Comparison of ENCODE assay signal across 1 cellular context in the genomic region with DNA sequence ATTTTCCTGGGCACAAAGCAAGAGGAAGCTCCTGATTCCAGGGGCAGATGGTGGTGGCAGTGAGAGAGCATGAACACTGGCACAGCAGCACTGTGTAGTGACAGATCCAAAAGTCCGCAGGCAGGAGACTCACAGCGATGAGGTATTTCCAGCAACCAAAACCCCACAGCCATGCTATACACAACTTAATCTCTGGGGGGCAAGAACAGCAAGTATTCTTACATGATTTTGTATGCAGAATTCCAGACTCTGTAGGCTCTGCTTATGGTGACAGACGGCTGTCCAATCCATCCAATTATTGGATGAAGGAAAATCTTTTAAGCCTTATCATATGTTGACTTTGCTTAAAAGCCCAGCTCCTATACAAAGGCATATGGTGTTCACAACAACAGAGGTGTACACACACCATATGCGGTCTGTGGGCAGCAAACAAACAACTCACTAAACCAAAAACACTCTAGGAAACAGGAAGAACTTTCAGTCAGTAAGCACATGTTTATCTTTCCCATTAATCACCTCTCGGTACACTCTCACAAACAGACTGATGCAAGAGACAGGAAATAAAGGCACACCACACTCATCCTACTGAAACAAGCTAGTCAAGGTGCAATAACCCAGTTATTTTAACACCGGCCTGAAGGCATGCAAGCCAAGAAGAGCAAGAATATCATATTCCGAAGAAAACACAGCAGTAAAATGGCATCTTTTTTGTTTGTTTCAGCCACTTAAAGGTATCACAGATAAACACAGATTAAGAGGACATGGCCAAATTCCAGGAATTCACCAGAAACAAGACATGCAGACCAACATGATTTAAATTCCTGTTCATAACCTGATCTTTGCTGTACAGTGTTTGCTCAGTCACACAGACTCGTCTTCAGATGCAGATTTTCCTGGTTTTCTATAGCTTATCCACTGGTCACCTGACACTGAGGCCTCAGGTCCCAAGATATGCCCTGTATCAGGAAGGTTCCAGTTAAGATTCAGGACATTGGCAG.
TF ChIP-seq lines count a peak whose summit lies in the region.

No MANE protein-coding gene starts in this region.

TF ChIP-seq in GM23338, 12 proteins besides CTCF, POLR2A, EP300 and RAD21 (continued from another document):
- TF ChIP-seq, protein P1, sequence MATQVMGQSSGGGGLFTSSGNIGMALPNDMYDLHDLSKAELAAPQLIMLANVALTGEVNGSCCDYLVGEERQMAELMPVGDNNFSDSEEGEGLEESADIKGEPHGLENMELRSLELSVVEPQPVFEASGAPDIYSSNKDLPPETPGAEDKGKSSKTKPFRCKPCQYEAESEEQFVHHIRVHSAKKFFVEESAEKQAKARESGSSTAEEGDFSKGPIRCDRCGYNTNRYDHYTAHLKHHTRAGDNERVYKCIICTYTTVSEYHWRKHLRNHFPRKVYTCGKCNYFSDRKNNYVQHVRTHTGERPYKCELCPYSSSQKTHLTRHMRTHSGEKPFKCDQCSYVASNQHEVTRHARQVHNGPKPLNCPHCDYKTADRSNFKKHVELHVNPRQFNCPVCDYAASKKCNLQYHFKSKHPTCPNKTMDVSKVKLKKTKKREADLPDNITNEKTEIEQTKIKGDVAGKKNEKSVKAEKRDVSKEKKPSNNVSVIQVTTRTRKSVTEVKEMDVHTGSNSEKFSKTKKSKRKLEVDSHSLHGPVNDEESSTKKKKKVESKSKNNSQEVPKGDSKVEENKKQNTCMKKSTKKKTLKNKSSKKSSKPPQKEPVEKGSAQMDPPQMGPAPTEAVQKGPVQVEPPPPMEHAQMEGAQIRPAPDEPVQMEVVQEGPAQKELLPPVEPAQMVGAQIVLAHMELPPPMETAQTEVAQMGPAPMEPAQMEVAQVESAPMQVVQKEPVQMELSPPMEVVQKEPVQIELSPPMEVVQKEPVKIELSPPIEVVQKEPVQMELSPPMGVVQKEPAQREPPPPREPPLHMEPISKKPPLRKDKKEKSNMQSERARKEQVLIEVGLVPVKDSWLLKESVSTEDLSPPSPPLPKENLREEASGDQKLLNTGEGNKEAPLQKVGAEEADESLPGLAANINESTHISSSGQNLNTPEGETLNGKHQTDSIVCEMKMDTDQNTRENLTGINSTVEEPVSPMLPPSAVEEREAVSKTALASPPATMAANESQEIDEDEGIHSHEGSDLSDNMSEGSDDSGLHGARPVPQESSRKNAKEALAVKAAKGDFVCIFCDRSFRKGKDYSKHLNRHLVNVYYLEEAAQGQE (IDR thresholded peaks at IDR 0.05; ENCODE audit: unreplicated experiment): no peak
- TF ChIP-seq, protein P2, sequence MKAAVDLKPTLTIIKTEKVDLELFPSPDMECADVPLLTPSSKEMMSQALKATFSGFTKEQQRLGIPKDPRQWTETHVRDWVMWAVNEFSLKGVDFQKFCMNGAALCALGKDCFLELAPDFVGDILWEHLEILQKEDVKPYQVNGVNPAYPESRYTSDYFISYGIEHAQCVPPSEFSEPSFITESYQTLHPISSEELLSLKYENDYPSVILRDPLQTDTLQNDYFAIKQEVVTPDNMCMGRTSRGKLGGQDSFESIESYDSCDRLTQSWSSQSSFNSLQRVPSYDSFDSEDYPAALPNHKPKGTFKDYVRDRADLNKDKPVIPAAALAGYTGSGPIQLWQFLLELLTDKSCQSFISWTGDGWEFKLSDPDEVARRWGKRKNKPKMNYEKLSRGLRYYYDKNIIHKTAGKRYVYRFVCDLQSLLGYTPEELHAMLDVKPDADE (IDR thresholded peaks at IDR 0.05): no peak
- TF ChIP-seq POLR2AphosphoS5 (IDR thresholded peaks at IDR 0.05; ENCODE audit: low read depth): no peak
- TF ChIP-seq ZNF331 (CRISPR knock-in tag; IDR thresholded peaks at IDR 0.05; ENCODE audit: low read depth): no peak
- TF ChIP-seq CREB1 (CRISPR knock-in tag; IDR thresholded peaks at IDR 0.05; ENCODE audit: low read depth): no peak
- no peak for TF ChIP-seq ZNF114 (CRISPR knock-in tag; IDR thresholded peaks at IDR 0.05)
- TF ChIP-seq EZH2phosphoT487 (IDR thresholded peaks at IDR 0.05; ENCODE audit: unreplicated experiment): no peak
- no peak for TF ChIP-seq JUNB (IDR thresholded peaks at IDR 0.05; ENCODE audit: unreplicated experiment)
- no peak for TF ChIP-seq EZH2 (IDR thresholded peaks at IDR 0.05; ENCODE audit: low read depth, unreplicated experiment)
- TF ChIP-seq STAT1 (IDR thresholded peaks at IDR 0.05; ENCODE audit: unreplicated experiment): no peak
- no peak for TF ChIP-seq NANOG (IDR thresholded peaks at IDR 0.05; ENCODE audit: borderline replicate concordance)
